In genomic region chr17:11852911-11853310, GRCh38 we compare ENCODE assay signal across 22 cellular contexts.
DNase-seq lines count a peak whose midpoint lies in the region; ATAC-seq, FAIRE-seq and TF ChIP-seq lines count a peak whose summit lies in the region.
"Had no signal": no experiment of that assay in that cellular context is flagged by ENCODE, and none has a peak within 500 bp of the region (broad histone marks: within the 10 kb centered on the region; RNA-seq: fewer than 3 reads in every experiment).

No MANE protein-coding gene starts in this region.

- intact Hi-C loops in Right ventricle myocardium inferior (cut with DNase I) (no loop called here), esophagus squamous epithelium (cut with DNase I) (no loop called here), mucosa of descending colon (cut with DNase I, micrococcal nuclease) (no loop called here), HepG2 (cut with micrococcal nuclease; ENCODE audit: unreplicated experiment) (no loop called here), pancreas (cut with DNase I) (no loop called here)

- DNase-seq in Right ventricle myocardium inferior (ENCODE audit: missing footprints): no peak
- DNase-seq in right atrium auricular region (ENCODE audit: low spot score): no peak
- no peak for DNase-seq in esophagus squamous epithelium (lab: John Stamatoyannopoulos, UW)
- no peak for DNase-seq in mucosa of descending colon
- DNase-seq in stimulated activated CD4-positive, alpha-beta T cell treated with anti-CD3 and anti-CD28 coated beads, Interleukin-4, amount 100 ng/mL, for 24 hours: no peak
- no peak for DNase-seq in NCI-H1417 (lab: John Stamatoyannopoulos, UW)
- DNase-seq in HepG2 (ENCODE audit: low spot score): no peak
- no peak for DNase-seq in pancreas
- DNase-seq: 8988T; activated CD4-positive, alpha-beta T cell treated with anti-CD3 and anti-CD28 coated beads, Interleukin-2, amount 50 U/mL, for 1 hour; activated naive CD4-positive, alpha-beta T cell; colonic mucosa; COR-L47; Karpas-422; NCI-H1105 treated with DMSO at 0.1 percent for 48 hours; NCI-H526; SJCRH30; trophoblast cell had no signal

- no peak overlapping the region for H2AFZ ChIP-seq in HepG2 (ENCODE audit: low read length)

- no peak overlapping the region for H3K4me2 ChIP-seq in HepG2 (ENCODE audit: low read depth, low read length)

- no peaks in the 10 kb centered on the region for H3K79me2 ChIP-seq in HepG2 (ENCODE audit: insufficient read depth, low read length)

- H3K27ac ChIP-seq in right atrium auricular region (peak overlapping the region in 1 of 2 donors; percentile 62), esophagus squamous epithelium (peak overlapping the region; percentile 74 to 89 (median 80)), HepG2 (ENCODE audit: extremely low read length, insufficient read depth, low read length) (no peak overlapping the region), pancreas (no peak overlapping the region)
- H3K27ac ChIP-seq: colonic mucosa, neutrophil, SJCRH30 had no signal

- no peaks in the 10 kb centered on the region for H4K20me1 ChIP-seq in HepG2 (ENCODE audit: insufficient read depth, low read length)

- in situ Hi-C loops in HepG2 (cut with HindIII; ENCODE audit: extremely low pct_ligation_motif_present, low pct_unique_long_range_greater_than_20kb): no loop called here

- POLR2A ChIA-PET in HepG2 (lab: Yijun Ruan, JAX): no interaction called here

- 52 to 67% methylated on average over 2 of the region's 2 CpGs for WGBS in esophagus squamous epithelium, 2 donors
- 54% methylated on average over 2 of the region's 2 CpGs for WGBS in HepG2 (ENCODE audit: low lambda C conversion rate)
- WGBS in pancreas, 2 donors: 79 to 89% methylated on average over 2 of the region's 2 CpGs

- H3K27me3 ChIP-seq in right atrium auricular region (no peaks in the 10 kb centered on the region), esophagus squamous epithelium (no peaks in the 10 kb centered on the region), HepG2 (ENCODE audit: control insufficient read depth in 1 of 2, insufficient read depth in 2 of 2, low read length in 2 of 2) (no peaks in the 10 kb centered on the region), pancreas (no peaks in the 10 kb centered on the region)
- H3K27me3 ChIP-seq: colonic mucosa, neutrophil, SJCRH30 had no signal

- H3K9ac ChIP-seq in HepG2 (ENCODE audit: insufficient read depth, low read depth, low read length): no peak overlapping the region

- no peaks in the 10 kb centered on the region for H3K36me3 ChIP-seq in right atrium auricular region
- H3K36me3 ChIP-seq in esophagus squamous epithelium: no peaks in the 10 kb centered on the region
- no peaks in the 10 kb centered on the region for H3K36me3 ChIP-seq in mucosa of descending colon (ENCODE audit: low read depth)
- no peaks in the 10 kb centered on the region for H3K36me3 ChIP-seq in HepG2 (replicated peaks in 1 of 2; ENCODE audit: control insufficient read depth in 1 of 2, insufficient read depth in 2 of 2, low read length in 2 of 2)
- no peaks in the 10 kb centered on the region for H3K36me3 ChIP-seq in pancreas
- H3K36me3 ChIP-seq: colonic mucosa, neutrophil, SJCRH30 had no signal

- H3K4me1 ChIP-seq in right atrium auricular region (peaks cover 0 to 4% of the 10 kb centered on the region in 2 donors), esophagus squamous epithelium (peaks cover 6 to 24% (median 18%) of the 10 kb centered on the region in 3 donors), mucosa of descending colon (ENCODE audit: low read depth) (peaks cover 5% of the 10 kb centered on the region), HepG2 (ENCODE audit: insufficient read depth, low read length) (no peaks in the 10 kb centered on the region), pancreas (no peaks in the 10 kb centered on the region)
- H3K4me1 ChIP-seq: colonic mucosa, SJCRH30 had no signal

- BruUV-seq in HepG2 (replicated peaks; lab: Mats Ljungman, UMichigan): no TSS peak

- no peak for TF ChIP-seq CTCF in right atrium auricular region (IDR thresholded peaks at IDR 0.05)
- no peak for TF ChIP-seq CTCF in esophagus squamous epithelium (IDR thresholded peaks at IDR 0.05)
- no peak for TF ChIP-seq CTCF in mucosa of descending colon (IDR thresholded peaks at IDR 0.05)
- TF ChIP-seq CTCF in HepG2 (CRISPR knock-in tag; IDR thresholded peaks at IDR 0.05): no peak
- no peak for TF ChIP-seq CTCF in pancreas (IDR thresholded peaks at IDR 0.05)

- H3K9me3 ChIP-seq in right atrium auricular region (no peaks in the 10 kb centered on the region), esophagus squamous epithelium (no peaks in the 10 kb centered on the region), mucosa of descending colon (no peaks in the 10 kb centered on the region), HepG2 (ENCODE audit: low read length) (no peaks in the 10 kb centered on the region), pancreas (no peaks in the 10 kb centered on the region)
- H3K9me3 ChIP-seq: colonic mucosa, neutrophil, SJCRH30 had no signal

- no peak overlapping the region for H3K4me3 ChIP-seq in right atrium auricular region
- peak overlapping the region in 1 of 4 donors; percentile 8 for H3K4me3 ChIP-seq in esophagus squamous epithelium
- H3K4me3 ChIP-seq in mucosa of descending colon: no peak overlapping the region
- H3K4me3 ChIP-seq in HepG2 (replicated peaks in 1 of 3; ENCODE audit: insufficient read depth in 1 of 3, low read depth in 2 of 3, low read length in 3 of 3): no peak overlapping the region
- no peak overlapping the region for H3K4me3 ChIP-seq in pancreas
- H3K4me3 ChIP-seq: colonic mucosa, SJCRH30 had no signal

- no peak for TF ChIP-seq POLR2A in esophagus squamous epithelium (IDR thresholded peaks at IDR 0.05)
- no peak for TF ChIP-seq POLR2A in HepG2 (IDR thresholded peaks at IDR 0.05; ENCODE audit: insufficient read depth in 1 of 2, low read depth in 2 of 2, low read length in 2 of 2)

- CTCF ChIA-PET in HepG2 (lab: Yijun Ruan, JAX; ENCODE audit: low intra/inter-chr PET ratio, low total read pairs): no interaction called here

- TF ChIP-seq EP300 in HepG2 (IDR thresholded peaks at IDR 0.05; ENCODE audit: low read depth in 2 of 2, low read length in 2 of 2): no peak
- no peak for TF ChIP-seq EP300 in HepG2 (CRISPR knock-in tag; IDR thresholded peaks at IDR 0.05; ENCODE audit: borderline replicate concordance)

- FAIRE-seq in HepG2 (lab: Jason Lieb, UNC) (no peak), pancreas (lab: Jason Lieb, UNC) (no peak)
- FAIRE-seq: endometrium, frontal cortex had no signal

- TF ChIP-seq RAD21 in HepG2 (CRISPR knock-in tag; IDR thresholded peaks at IDR 0.05): no peak

- ATAC-seq in Right ventricle myocardium inferior (peak; percentile 60), mucosa of descending colon (peak; percentile 74), HepG2 (no peak), pancreas (no peak)
- ATAC-seq: stimulated activated effector memory CD8-positive, alpha-beta T cell treated with anti-CD3 and anti-CD28 coated beads, Interleukin-12 subunit alpha, Interleukin-12 subunit beta, amount 100 ng/mL, for 72 hours had no signal

TF ChIP-seq in HepG2, 621 proteins besides CTCF, POLR2A, EP300 and RAD21:
- TF ChIP-seq HIVEP1 (CRISPR knock-in tag; IDR thresholded peaks at IDR 0.05) (no peak), ZUFSP (CRISPR knock-in tag; IDR thresholded peaks at IDR 0.05; ENCODE audit: borderline replicate concordance) (no peak), MXD4 (CRISPR knock-in tag; IDR thresholded peaks at IDR 0.05) (no peak), SNRNP70 (IDR thresholded peaks at IDR 0.05; ENCODE audit: low read depth, low read length) (no peak), PHF8 (CRISPR knock-in tag; IDR thresholded peaks at IDR 0.05) (no peak), JDP2 (CRISPR knock-in tag; IDR thresholded peaks at IDR 0.05; ENCODE audit: borderline replicate concordance) (no peak), REL (CRISPR knock-in tag; conservative IDR thresholded peaks at IDR 0.05) (no peak), FOXO1 (CRISPR knock-in tag; IDR thresholded peaks at IDR 0.05) (no peak), XRCC5 (optimal IDR thresholded peaks at IDR 0.05; ENCODE audit: low read length) (no peak), ZNF326 (CRISPR knock-in tag; IDR thresholded peaks at IDR 0.05; ENCODE audit: borderline replicate concordance) (no peak), ZNF143 (CRISPR knock-in tag; IDR thresholded peaks at IDR 0.05) (no peak), HCFC1 (IDR thresholded peaks at IDR 0.05; ENCODE audit: low read depth, low read length) (no peak), ZMYM2 (CRISPR knock-in tag; IDR thresholded peaks at IDR 0.05) (no peak)

Comparison
In these comparisons a context has a peak if more than half of its experiments do, and no peak if none do; other contexts are left out.
1. ATAC-seq: peak in Right ventricle myocardium inferior (single experiment) and mucosa of descending colon (single experiment); none in HepG2 (single experiment) and pancreas (0 of 4).
2. H3K27ac ChIP-seq: peak in esophagus squamous epithelium (4 of 4); none in HepG2 (single experiment) and pancreas (0 of 4).